Comparison of ENCODE assay signal across 1 cellular context in the genomic region with DNA sequence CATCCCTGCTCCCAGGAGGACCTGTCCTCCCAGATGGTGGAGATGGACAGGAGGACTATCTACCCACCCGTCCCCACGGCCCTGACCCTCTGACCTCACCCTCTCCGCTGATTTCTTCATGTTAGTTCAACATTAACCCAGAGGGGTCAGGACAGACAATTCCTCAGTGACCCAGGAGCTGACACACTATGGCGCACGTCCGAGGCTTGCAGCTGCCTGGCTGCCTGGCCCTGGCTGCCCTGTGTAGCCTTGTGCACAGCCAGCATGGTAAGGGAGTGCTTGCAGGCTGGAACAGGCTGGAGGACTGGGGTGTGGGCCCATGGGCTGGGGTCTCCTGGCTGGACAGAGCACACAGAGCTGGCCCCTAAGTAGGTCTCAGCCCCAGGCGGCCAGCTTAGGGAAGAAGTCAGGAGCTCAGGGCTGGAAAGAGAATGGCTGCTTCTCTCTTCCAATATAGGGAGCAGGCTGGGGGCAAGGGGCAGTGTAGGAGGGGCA.
TF ChIP-seq lines count a peak whose summit lies in the region.

A gene (plus strand): TSS at position 166 of the 495 bp plus-strand sequence. CDS start 23 bp downstream, at position 189.

TF ChIP-seq in HepG2, 621 proteins besides CTCF, POLR2A, EP300 and RAD21 (continued from another document and continues in another):
- TF ChIP-seq, protein P1, sequence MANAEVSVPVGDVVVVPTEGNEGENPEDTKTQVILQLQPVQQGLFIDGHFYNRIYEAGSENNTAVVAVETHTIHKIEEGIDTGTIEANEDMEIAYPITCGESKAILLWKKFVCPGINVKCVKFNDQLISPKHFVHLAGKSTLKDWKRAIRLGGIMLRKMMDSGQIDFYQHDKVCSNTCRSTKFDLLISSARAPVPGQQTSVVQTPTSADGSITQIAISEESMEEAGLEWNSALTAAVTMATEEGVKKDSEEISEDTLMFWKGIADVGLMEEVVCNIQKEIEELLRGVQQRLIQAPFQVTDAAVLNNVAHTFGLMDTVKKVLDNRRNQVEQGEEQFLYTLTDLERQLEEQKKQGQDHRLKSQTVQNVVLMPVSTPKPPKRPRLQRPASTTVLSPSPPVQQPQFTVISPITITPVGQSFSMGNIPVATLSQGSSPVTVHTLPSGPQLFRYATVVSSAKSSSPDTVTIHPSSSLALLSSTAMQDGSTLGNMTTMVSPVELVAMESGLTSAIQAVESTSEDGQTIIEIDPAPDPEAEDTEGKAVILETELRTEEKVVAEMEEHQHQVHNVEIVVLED (CRISPR knock-in tag; IDR thresholded peaks at IDR 0.05; ENCODE audit: borderline replicate concordance), result no peak
- TF ChIP-seq STAT5B (CRISPR knock-in tag; IDR thresholded peaks at IDR 0.05), result no peak
- peak; percentile 76 for TF ChIP-seq TEAD3 (CRISPR knock-in tag; optimal IDR thresholded peaks at IDR 0.05; ENCODE audit: borderline replicate concordance)
- TF ChIP-seq PRPF4 (IDR thresholded peaks at IDR 0.05; ENCODE audit: low read depth, low read length, poor library complexity, severe bottlenecking), result no peak
- TF ChIP-seq ELF1 (CRISPR knock-in tag; IDR thresholded peaks at IDR 0.05), result no peak
- TF ChIP-seq KLF11 (CRISPR knock-in tag; IDR thresholded peaks at IDR 0.05), result no peak; the same call in 1 of the 2 replicates
- no peak for TF ChIP-seq ZNF326 (CRISPR knock-in tag; IDR thresholded peaks at IDR 0.05; ENCODE audit: borderline replicate concordance)
- peak; percentile 91 for TF ChIP-seq KDM6A (CRISPR knock-in tag; IDR thresholded peaks at IDR 0.05; ENCODE audit: low read depth)
- TF ChIP-seq, protein P2, sequence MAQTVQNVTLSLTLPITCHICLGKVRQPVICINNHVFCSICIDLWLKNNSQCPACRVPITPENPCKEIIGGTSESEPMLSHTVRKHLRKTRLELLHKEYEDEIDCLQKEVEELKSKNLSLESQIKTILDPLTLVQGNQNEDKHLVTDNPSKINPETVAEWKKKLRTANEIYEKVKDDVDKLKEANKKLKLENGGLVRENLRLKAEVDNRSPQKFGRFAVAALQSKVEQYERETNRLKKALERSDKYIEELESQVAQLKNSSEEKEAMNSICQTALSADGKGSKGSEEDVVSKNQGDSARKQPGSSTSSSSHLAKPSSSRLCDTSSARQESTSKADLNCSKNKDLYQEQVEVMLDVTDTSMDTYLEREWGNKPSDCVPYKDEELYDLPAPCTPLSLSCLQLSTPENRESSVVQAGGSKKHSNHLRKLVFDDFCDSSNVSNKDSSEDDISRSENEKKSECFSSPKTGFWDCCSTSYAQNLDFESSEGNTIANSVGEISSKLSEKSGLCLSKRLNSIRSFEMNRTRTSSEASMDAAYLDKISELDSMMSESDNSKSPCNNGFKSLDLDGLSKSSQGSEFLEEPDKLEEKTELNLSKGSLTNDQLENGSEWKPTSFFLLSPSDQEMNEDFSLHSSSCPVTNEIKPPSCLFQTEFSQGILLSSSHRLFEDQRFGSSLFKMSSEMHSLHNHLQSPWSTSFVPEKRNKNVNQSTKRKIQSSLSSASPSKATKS (CRISPR knock-in tag; IDR thresholded peaks at IDR 0.05), result no peak
- peak; percentile 57; the same call in 1 of the 2 replicates for TF ChIP-seq ZSCAN21 (CRISPR knock-in tag; IDR thresholded peaks at IDR 0.05; ENCODE audit: borderline replicate concordance)
- TF ChIP-seq HNF4G (IDR thresholded peaks at IDR 0.05; ENCODE audit: borderline replicate concordance, low read depth, low read length), result peak; percentile 68; the same call in 1 of the 2 replicates
- peak; percentile 40; the same call in 1 of the 2 replicates for TF ChIP-seq HNF4G (CRISPR knock-in tag; IDR thresholded peaks at IDR 0.05; ENCODE audit: borderline replicate concordance, low read depth)
- TF ChIP-seq ZNF775 (CRISPR knock-in tag; IDR thresholded peaks at IDR 0.05; ENCODE audit: borderline replicate concordance), result peak; percentile 70; the same call in 1 of the 2 replicates
- TF ChIP-seq ZNF430 (CRISPR knock-in tag; IDR thresholded peaks at IDR 0.05), result peak; percentile 70; the same call in 1 of the 2 replicates
- TF ChIP-seq ZNF724P (CRISPR knock-in tag; IDR thresholded peaks at IDR 0.05; ENCODE audit: borderline replicate concordance), result no peak
- TF ChIP-seq KDM4B (CRISPR knock-in tag; IDR thresholded peaks at IDR 0.05), result no peak; the same call in 1 of the 2 replicates
- TF ChIP-seq DR1 (CRISPR knock-in tag; IDR thresholded peaks at IDR 0.05), result peak; percentile 82
- TF ChIP-seq ZNF577 (CRISPR knock-in tag; IDR thresholded peaks at IDR 0.05; ENCODE audit: borderline replicate concordance, low read depth), result no peak
- TF ChIP-seq, protein P3, sequence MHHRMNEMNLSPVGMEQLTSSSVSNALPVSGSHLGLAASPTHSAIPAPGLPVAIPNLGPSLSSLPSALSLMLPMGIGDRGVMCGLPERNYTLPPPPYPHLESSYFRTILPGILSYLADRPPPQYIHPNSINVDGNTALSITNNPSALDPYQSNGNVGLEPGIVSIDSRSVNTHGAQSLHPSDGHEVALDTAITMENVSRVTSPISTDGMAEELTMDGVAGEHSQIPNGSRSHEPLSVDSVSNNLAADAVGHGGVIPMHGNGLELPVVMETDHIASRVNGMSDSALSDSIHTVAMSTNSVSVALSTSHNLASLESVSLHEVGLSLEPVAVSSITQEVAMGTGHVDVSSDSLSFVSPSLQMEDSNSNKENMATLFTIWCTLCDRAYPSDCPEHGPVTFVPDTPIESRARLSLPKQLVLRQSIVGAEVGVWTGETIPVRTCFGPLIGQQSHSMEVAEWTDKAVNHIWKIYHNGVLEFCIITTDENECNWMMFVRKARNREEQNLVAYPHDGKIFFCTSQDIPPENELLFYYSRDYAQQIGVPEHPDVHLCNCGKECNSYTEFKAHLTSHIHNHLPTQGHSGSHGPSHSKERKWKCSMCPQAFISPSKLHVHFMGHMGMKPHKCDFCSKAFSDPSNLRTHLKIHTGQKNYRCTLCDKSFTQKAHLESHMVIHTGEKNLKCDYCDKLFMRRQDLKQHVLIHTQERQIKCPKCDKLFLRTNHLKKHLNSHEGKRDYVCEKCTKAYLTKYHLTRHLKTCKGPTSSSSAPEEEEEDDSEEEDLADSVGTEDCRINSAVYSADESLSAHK (CRISPR knock-in tag; IDR thresholded peaks at IDR 0.05; ENCODE audit: borderline replicate concordance), result no peak
- TF ChIP-seq ZNF136 (CRISPR knock-in tag; IDR thresholded peaks at IDR 0.05; ENCODE audit: low read depth), result no peak
- TF ChIP-seq ZKSCAN8 (CRISPR knock-in tag; IDR thresholded peaks at IDR 0.05; ENCODE audit: borderline replicate concordance), result no peak; the same call in 1 of the 2 replicates
- TF ChIP-seq STAG1 (CRISPR knock-in tag; IDR thresholded peaks at IDR 0.05), result peak; percentile 46
- peak; percentile 87 for TF ChIP-seq ETV5 (CRISPR knock-in tag; IDR thresholded peaks at IDR 0.05; ENCODE audit: borderline replicate concordance)
- no peak for TF ChIP-seq ZNF3 (CRISPR knock-in tag; IDR thresholded peaks at IDR 0.05)
- TF ChIP-seq, protein P4, sequence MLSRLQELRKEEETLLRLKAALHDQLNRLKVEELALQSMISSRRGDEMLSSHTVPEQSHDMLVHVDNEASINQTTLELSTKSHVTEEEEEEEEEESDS (CRISPR knock-in tag; IDR thresholded peaks at IDR 0.05; ENCODE audit: borderline replicate concordance), result peak; percentile 75; the same call in 1 of the 2 replicates
- 0 out of 2 replicates have a peak, but pooled peaks have one; percentile 69 for TF ChIP-seq ZNF256 (CRISPR knock-in tag; conservative IDR thresholded peaks at IDR 0.05)
- no peak for TF ChIP-seq ZZZ3 (CRISPR knock-in tag; IDR thresholded peaks at IDR 0.05; ENCODE audit: borderline replicate concordance)
- TF ChIP-seq MBD4 (IDR thresholded peaks at IDR 0.05; ENCODE audit: borderline replicate concordance, low read length), result no peak
- TF ChIP-seq, protein P5, sequence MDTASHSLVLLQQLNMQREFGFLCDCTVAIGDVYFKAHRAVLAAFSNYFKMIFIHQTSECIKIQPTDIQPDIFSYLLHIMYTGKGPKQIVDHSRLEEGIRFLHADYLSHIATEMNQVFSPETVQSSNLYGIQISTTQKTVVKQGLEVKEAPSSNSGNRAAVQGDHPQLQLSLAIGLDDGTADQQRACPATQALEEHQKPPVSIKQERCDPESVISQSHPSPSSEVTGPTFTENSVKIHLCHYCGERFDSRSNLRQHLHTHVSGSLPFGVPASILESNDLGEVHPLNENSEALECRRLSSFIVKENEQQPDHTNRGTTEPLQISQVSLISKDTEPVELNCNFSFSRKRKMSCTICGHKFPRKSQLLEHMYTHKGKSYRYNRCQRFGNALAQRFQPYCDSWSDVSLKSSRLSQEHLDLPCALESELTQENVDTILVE (CRISPR knock-in tag; IDR thresholded peaks at IDR 0.05), result peak; percentile 75
- no peak for TF ChIP-seq ZNF10 (CRISPR knock-in tag; IDR thresholded peaks at IDR 0.05; ENCODE audit: borderline replicate concordance, low read depth)
- peak; percentile 91 for TF ChIP-seq PPARG (CRISPR knock-in tag; conservative IDR thresholded peaks at IDR 0.05)
- peak; percentile 93 for TF ChIP-seq SALL1 (CRISPR knock-in tag; IDR thresholded peaks at IDR 0.05)
- TF ChIP-seq CEBPG (CRISPR knock-in tag; IDR thresholded peaks at IDR 0.05), result peak; percentile 92
- TF ChIP-seq, protein P6, sequence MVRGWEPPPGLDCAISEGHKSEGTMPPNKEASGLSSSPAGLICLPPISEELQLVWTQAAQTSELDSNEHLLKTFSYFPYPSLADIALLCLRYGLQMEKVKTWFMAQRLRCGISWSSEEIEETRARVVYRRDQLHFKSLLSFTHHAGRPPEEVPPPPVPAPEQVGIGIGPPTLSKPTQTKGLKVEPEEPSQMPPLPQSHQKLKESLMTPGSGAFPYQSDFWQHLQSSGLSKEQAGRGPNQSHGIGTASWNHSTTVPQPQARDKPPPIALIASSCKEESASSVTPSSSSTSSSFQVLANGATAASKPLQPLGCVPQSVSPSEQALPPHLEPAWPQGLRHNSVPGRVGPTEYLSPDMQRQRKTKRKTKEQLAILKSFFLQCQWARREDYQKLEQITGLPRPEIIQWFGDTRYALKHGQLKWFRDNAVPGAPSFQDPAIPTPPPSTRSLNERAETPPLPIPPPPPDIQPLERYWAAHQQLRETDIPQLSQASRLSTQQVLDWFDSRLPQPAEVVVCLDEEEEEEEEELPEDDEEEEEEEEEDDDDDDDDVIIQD (CRISPR knock-in tag; IDR thresholded peaks at IDR 0.05; ENCODE audit: low read depth), result 0 out of 2 replicates have a peak, but pooled peaks have one; percentile 67
- TF ChIP-seq, protein P7, sequence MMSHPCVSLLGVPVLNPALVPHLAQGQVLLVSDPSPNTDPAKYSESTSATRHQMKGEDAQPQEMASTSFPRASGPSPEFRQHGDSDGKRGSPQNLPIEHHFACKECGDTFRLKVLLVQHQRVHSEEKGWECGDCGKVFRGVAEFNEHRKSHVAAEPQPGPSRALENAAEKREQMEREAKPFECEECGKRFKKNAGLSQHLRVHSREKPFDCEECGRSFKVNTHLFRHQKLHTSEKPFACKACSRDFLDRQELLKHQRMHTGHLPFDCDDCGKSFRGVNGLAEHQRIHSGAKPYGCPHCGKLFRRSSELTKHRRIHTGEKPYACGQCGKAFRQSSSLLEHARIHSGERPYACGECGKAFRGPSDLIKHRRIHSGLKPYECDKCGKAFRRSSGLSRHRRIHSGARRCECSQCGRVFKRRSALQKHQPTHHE (CRISPR knock-in tag; IDR thresholded peaks at IDR 0.05; ENCODE audit: borderline replicate concordance), result no peak
- TF ChIP-seq KDM5A (IDR thresholded peaks at IDR 0.05; ENCODE audit: borderline replicate concordance, low read length), result peak; percentile 64; the same call in 1 of the 2 replicates
- TF ChIP-seq KMT2A (CRISPR knock-in tag; IDR thresholded peaks at IDR 0.05), result no peak
- TF ChIP-seq ERF (CRISPR knock-in tag; IDR thresholded peaks at IDR 0.05), result peak; percentile 87
- peak; percentile 67; the same call in 1 of the 2 replicates for TF ChIP-seq IRX3 (CRISPR knock-in tag; IDR thresholded peaks at IDR 0.05; ENCODE audit: borderline replicate concordance, low read depth)
- TF ChIP-seq, protein P8, sequence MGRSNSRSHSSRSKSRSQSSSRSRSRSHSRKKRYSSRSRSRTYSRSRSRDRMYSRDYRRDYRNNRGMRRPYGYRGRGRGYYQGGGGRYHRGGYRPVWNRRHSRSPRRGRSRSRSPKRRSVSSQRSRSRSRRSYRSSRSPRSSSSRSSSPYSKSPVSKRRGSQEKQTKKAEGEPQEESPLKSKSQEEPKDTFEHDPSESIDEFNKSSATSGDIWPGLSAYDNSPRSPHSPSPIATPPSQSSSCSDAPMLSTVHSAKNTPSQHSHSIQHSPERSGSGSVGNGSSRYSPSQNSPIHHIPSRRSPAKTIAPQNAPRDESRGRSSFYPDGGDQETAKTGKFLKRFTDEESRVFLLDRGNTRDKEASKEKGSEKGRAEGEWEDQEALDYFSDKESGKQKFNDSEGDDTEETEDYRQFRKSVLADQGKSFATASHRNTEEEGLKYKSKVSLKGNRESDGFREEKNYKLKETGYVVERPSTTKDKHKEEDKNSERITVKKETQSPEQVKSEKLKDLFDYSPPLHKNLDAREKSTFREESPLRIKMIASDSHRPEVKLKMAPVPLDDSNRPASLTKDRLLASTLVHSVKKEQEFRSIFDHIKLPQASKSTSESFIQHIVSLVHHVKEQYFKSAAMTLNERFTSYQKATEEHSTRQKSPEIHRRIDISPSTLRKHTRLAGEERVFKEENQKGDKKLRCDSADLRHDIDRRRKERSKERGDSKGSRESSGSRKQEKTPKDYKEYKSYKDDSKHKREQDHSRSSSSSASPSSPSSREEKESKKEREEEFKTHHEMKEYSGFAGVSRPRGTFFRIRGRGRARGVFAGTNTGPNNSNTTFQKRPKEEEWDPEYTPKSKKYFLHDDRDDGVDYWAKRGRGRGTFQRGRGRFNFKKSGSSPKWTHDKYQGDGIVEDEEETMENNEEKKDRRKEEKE (IDR thresholded peaks at IDR 0.05), result no peak
- TF ChIP-seq U2AF1 (optimal IDR thresholded peaks at IDR 0.05; ENCODE audit: low read depth, low read length), result peak; percentile 77
- peak; percentile 88 for TF ChIP-seq ZBTB7B (CRISPR knock-in tag; IDR thresholded peaks at IDR 0.05)
- TF ChIP-seq SSRP1 (CRISPR knock-in tag; IDR thresholded peaks at IDR 0.05), result no peak; the same call in 1 of the 2 replicates
- 0 out of 2 replicates have a peak, but pooled peaks have one; percentile 63 for TF ChIP-seq MIER2 (CRISPR knock-in tag; IDR thresholded peaks at IDR 0.05)
- TF ChIP-seq ZSCAN29 (CRISPR knock-in tag; conservative IDR thresholded peaks at IDR 0.05), result no peak
- no peak for TF ChIP-seq SOX6 (IDR thresholded peaks at IDR 0.05)
- peak; percentile 98 for TF ChIP-seq SOX6 (CRISPR knock-in tag; IDR thresholded peaks at IDR 0.05)
- no peak for TF ChIP-seq ZNF530 (CRISPR knock-in tag; IDR thresholded peaks at IDR 0.05; ENCODE audit: low read depth)
- TF ChIP-seq PITX1 (CRISPR knock-in tag; IDR thresholded peaks at IDR 0.05), result peak; percentile 87
- TF ChIP-seq, protein P9, sequence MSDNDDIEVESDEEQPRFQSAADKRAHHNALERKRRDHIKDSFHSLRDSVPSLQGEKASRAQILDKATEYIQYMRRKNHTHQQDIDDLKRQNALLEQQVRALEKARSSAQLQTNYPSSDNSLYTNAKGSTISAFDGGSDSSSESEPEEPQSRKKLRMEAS (IDR thresholded peaks at IDR 0.05), result peak; percentile 55; the same call in 1 of the 2 replicates
- TF ChIP-seq PHF21A (CRISPR knock-in tag; IDR thresholded peaks at IDR 0.05), result peak; percentile 59; the same call in 1 of the 2 replicates
- peak; percentile 90 for TF ChIP-seq YY1 (IDR thresholded peaks at IDR 0.05; ENCODE audit: insufficient read depth, insufficient replicate concordance, low read depth, low read length)
